Comparison of ENCODE assay signal across 16 cellular contexts in genomic region chr12:114316076-114316475, GRCh38.
DNase-seq lines count a peak whose midpoint lies in the region; ATAC-seq and TF ChIP-seq lines count a peak whose summit lies in the region.
"Had no signal": no experiment of that assay in that cellular context is flagged by ENCODE, and none has a peak within 500 bp of the region (broad histone marks: within the 10 kb centered on the region; RNA-seq: fewer than 3 reads in every experiment).

No MANE protein-coding gene starts in this region.

- no peak for ATAC-seq in GM21786 (IDR thresholded peaks at IDR 0.05; ENCODE audit: unreplicated experiment)
- ATAC-seq: activated CD4-positive, alpha-beta T cell treated with anti-CD3 and anti-CD28 coated beads for 36 hours; gastroesophageal sphincter had no signal

- H3K4me3 ChIP-seq in AG10803 (ENCODE audit: low read length) (no peak overlapping the region), astrocyte of the cerebellum (ENCODE audit: low read depth, low read length) (no peak overlapping the region)
- H3K4me3 ChIP-seq: BLaER1 treated with 17β-estradiol and CSF1 and Interleukin-3, amounts not matched to agents 10 nM and 100 nM; gastroesophageal sphincter had no signal

- DNase-seq in AG10803 (ENCODE audit: low read depth) (peak; percentile 76), HT1080 (ENCODE audit: low read depth) (peak; percentile 84), astrocyte of the cerebellum (ENCODE audit: low read depth) (peak; percentile 4), iris pigment epithelial cell (ENCODE audit: low read depth) (peak; percentile 8), NCI-H82 treated with DMSO at 0.1 percent for 48 hours (lab: John Stamatoyannopoulos, UW; ENCODE audit: unreplicated experiment) (no peak), GM10266 (ENCODE audit: extremely low spot score) (no peak), NCI-H1048 (lab: John Stamatoyannopoulos, UW) (no peak)
- DNase-seq: activated CD4-positive, alpha-beta T cell treated with anti-CD3 and anti-CD28 coated beads for 36 hours; central memory CD4-positive, alpha-beta T cell; effector CD8-positive, alpha-beta T cell; NCI-H187 treated with DMSO at 0.1 percent for 48 hours; NCI-H774; stimulated activated CD4-positive, alpha-beta T cell treated with anti-CD3 and anti-CD28 coated beads, Interleukin-2, amount 100 ng/mL, for 24 hours had no signal

- in situ Hi-C loops in astrocyte of the cerebellum (cut with HindIII; ENCODE audit: low sequenced_read_pairs): no loop called here

- TF ChIP-seq CTCF in AG10803 (conservative IDR thresholded peaks at IDR 0.05; ENCODE audit: low read length) (no peak), astrocyte of the cerebellum (IDR thresholded peaks at IDR 0.05; ENCODE audit: low read depth, low read length, missing control alignments) (no peak), GM10266 (IDR thresholded peaks at IDR 0.05; ENCODE audit: control insufficient read depth, insufficient read depth, low read depth, missing control alignments) (no peak)

Comparison
In these comparisons a context has a peak if more than half of its experiments do, and no peak if none do; other contexts are left out.
1. DNase-seq: peak in AG10803 (single experiment), HT1080 (single experiment), astrocyte of the cerebellum (single experiment) and iris pigment epithelial cell (single experiment); none in NCI-H82 treated with DMSO at 0.1 percent for 48 hours (single experiment), GM10266 (single experiment) and NCI-H1048 (single experiment).